ENCODE assay signal across 12 cellular contexts in the genomic region with DNA sequence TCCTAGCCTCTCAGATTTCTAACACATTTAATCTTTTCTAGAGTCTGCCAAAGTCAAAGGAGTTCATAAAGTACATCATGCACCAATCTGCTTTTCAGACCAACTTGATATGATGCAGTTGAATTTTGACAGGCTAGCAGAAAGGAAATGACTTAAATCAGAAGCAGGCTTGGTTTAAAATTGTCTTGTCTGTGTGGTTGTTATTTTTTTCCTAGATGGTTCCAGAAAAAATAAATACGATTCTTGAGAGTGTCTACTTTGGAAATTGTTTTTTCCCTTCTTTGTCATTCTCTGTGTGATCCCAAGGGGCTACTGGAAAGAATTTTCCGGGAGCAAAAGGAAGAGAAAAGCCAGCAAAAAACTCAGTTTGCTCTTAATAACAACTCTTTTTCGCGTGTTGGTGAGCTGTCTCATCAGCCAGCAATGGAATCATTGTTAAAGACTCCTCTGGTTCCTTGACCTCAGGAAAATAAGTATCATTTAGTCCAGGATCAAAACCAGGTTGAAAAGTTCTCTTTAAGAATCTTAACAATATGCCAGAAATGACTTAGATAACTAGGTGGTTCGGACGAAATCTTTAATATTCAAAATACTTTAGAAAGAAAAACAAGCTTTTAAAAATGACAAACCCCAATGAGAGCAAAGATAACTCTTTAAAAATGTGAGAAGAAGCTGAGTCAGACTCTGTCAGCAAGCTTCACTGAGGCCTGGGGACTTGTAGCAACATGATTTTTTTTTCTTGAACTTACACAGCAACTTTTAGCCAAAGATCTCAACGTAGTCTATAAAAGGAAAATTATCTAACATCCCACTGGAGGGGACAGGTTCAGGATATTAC. TPM values are rescaled to one million over a fixed set of nuclear protein-coding genes. Genes with fewer than 3 reads are reported as not detected.
DNase-seq lines count a peak whose midpoint lies in the region; ATAC-seq and TF ChIP-seq lines count a peak whose summit lies in the region.
"Had no signal": no experiment of that assay in that cellular context is flagged by ENCODE, and none has a peak within 500 bp of the region (broad histone marks: within the 10 kb centered on the region; RNA-seq: fewer than 3 reads in every experiment).

No MANE protein-coding gene starts in this region.

- peak; percentile 67 for ATAC-seq in Right ventricle myocardium inferior
- no peak for ATAC-seq in HG02763 (IDR thresholded peaks at IDR 0.05; ENCODE audit: unreplicated experiment)
- ATAC-seq in left lobe of liver = no peak
- no peak for ATAC-seq in GM19467 (IDR thresholded peaks at IDR 0.05; ENCODE audit: unreplicated experiment)
- ATAC-seq: T-helper 17 cell had no signal

- no peaks in the 10 kb centered on the region for H3K9me3 ChIP-seq in vagina

- peak overlapping the region; percentile 63 for H3K27ac ChIP-seq in vagina
- H3K27ac ChIP-seq: 22Rv1 had no signal

- no peak for TF ChIP-seq CTCF in vagina (IDR thresholded peaks at IDR 0.05)

- intact Hi-C loops in Right ventricle myocardium inferior (cut with DNase I) (no loop called here), cardiac septum (cut with DNase I) (no loop called here), vagina (cut with DNase I) (no loop called here)

- peaks cover 22% of the 10 kb centered on the region for H3K4me1 ChIP-seq in vagina

- no peak overlapping the region for H3K4me3 ChIP-seq in vagina

- H3K36me3 ChIP-seq in vagina = no peaks in the 10 kb centered on the region

- H3K27me3 ChIP-seq in vagina = no peaks in the 10 kb centered on the region

- no peak for TF ChIP-seq POLR2A in vagina (IDR thresholded peaks at IDR 0.05)

- no peak for DNase-seq in Right ventricle myocardium inferior (ENCODE audit: missing footprints)
- DNase-seq in cardiac septum (ENCODE audit: low spot score) = no peak
- peak; percentile 56 for DNase-seq in fibroblast of gingiva (ENCODE audit: low read depth)
- peak; percentile 24 for DNase-seq in myocyte (ENCODE audit: low read depth)
- DNase-seq in vagina (ENCODE audit: extremely low spot score in 2 of 2) = no peak
- DNase-seq in left lobe of liver (ENCODE audit: low spot score) = no peak
- DNase-seq: GF-D8, NCI-H446 treated with DMSO at 0.1 percent for 48 hours, T-helper 17 cell had no signal

RNA-seq across cellular contexts. Expression of gene GAB1, which starts 49.7 kb away (rescaled TPM):
- total RNA-seq in Right ventricle myocardium inferior = 77.4 TPM
- 90.8 TPM for total RNA-seq in cardiac septum
- total RNA-seq in myocyte = 7.9 and 10.3 TPM in 2 replicates
- polyA plus RNA-seq in myocyte (2012) = 3.7 TPM
- total RNA-seq in vagina = 29.0 TPM
- 11.1 TPM for total RNA-seq in left lobe of liver

Comparison
In these comparisons a context has a peak if more than half of its experiments do, and no peak if none do; other contexts are left out.
1. DNase-seq: peak in fibroblast of gingiva (single experiment) and myocyte (single experiment); none in Right ventricle myocardium inferior (single experiment), cardiac septum (single experiment), vagina (0 of 2) and left lobe of liver (single experiment).